ENCODE assay signal across 13 cellular contexts in genomic region chrX:110851780-110852179, GRCh38. TPM values are rescaled to one million over a fixed set of nuclear protein-coding genes. Genes with fewer than 3 reads are reported as not detected.
DNase-seq lines count a peak whose midpoint lies in the region; ATAC-seq and TF ChIP-seq lines count a peak whose summit lies in the region.
"Had no signal": no experiment of that assay in that cellular context is flagged by ENCODE, and none has a peak within 500 bp of the region (broad histone marks: within the 10 kb centered on the region; RNA-seq: fewer than 3 reads in every experiment).

No MANE protein-coding gene starts in this region.

- no peak overlapping the region for H3K27ac ChIP-seq in thyroid gland
- H3K27ac ChIP-seq: BLaER1 treated with 17β-estradiol and CSF1 and Interleukin-3, amounts not matched to agents 10 nM and 100 nM; prostate gland had no signal

- no peak overlapping the region for H3K27ac Mint-ChIP-seq in activated naive CD8-positive, alpha-beta T cell treated with anti-CD3 and anti-CD28 coated beads, Interleukin-2, amount 50 U/mL, for 24 hours

- no peaks in the 10 kb centered on the region for H3K36me3 Mint-ChIP-seq in activated naive CD8-positive, alpha-beta T cell treated with anti-CD3 and anti-CD28 coated beads, Interleukin-2, amount 50 U/mL, for 24 hours (ENCODE audit: low read depth)

- peak; percentile 48 for DNase-seq in ELF-1 (ENCODE audit: low read depth, low spot score)
- DNase-seq in SW480 (ENCODE audit: low spot score), result peak; percentile 2
- DNase-seq in islet precursor cell, result peak; percentile 80
- no peak for DNase-seq in thyroid gland
- DNase-seq in activated naive CD8-positive, alpha-beta T cell treated with anti-CD3 and anti-CD28 coated beads, Interleukin-2, amount 50 U/mL, for 24 hours, result no peak
- no peak for DNase-seq in DMS153 (lab: John Stamatoyannopoulos, UW)
- no peak for DNase-seq in SW 1271 (lab: John Stamatoyannopoulos, UW)
- DNase-seq: glutamatergic neuron had no signal

- WGBS in thyroid gland, 2 donors, result 75% methylated on average over 4 of the region's 4 CpGs; no CpG with 5 or more reads in 1 of the 2 donors

- TF ChIP-seq CTCF in thyroid gland (IDR thresholded peaks at IDR 0.05), result no peak

- intact Hi-C loops in thyroid gland (cut with DNase I), result loop anchor here (5.0 kb wide), 1 partner anchor 251 kb away; no protein-coding TSS in a partner anchor

- H3K9me3 ChIP-seq in thyroid gland, result no peaks in the 10 kb centered on the region
- H3K9me3 ChIP-seq: prostate gland had no signal

- H3K4me1 Mint-ChIP-seq in activated naive CD8-positive, alpha-beta T cell treated with anti-CD3 and anti-CD28 coated beads, Interleukin-2, amount 50 U/mL, for 24 hours, result no peaks in the 10 kb centered on the region
- H3K4me1 Mint-ChIP-seq: central memory CD8-positive, alpha-beta T cell had no signal

- no peaks in the 10 kb centered on the region for H3K9me3 Mint-ChIP-seq in activated naive CD8-positive, alpha-beta T cell treated with anti-CD3 and anti-CD28 coated beads, Interleukin-2, amount 50 U/mL, for 24 hours
- H3K9me3 Mint-ChIP-seq: central memory CD8-positive, alpha-beta T cell had no signal

- ATAC-seq in HG02798 (IDR thresholded peaks at IDR 0.05; ENCODE audit: poor library complexity, unreplicated experiment), result peak; percentile 48
- ATAC-seq in activated naive CD8-positive, alpha-beta T cell treated with anti-CD3 and anti-CD28 coated beads, Interleukin-2, amount 50 U/mL, for 24 hours, result no peak

- no peak for TF ChIP-seq POLR2A in thyroid gland (IDR thresholded peaks at IDR 0.05)

- no peaks in the 10 kb centered on the region for H3K36me3 ChIP-seq in thyroid gland
- H3K36me3 ChIP-seq: BLaER1 treated with 17β-estradiol and CSF1 and Interleukin-3, amounts not matched to agents 10 nM and 100 nM; prostate gland had no signal

- no peaks in the 10 kb centered on the region for H3K27me3 Mint-ChIP-seq in activated naive CD8-positive, alpha-beta T cell treated with anti-CD3 and anti-CD28 coated beads, Interleukin-2, amount 50 U/mL, for 24 hours

- H3K4me3 Mint-ChIP-seq in activated naive CD8-positive, alpha-beta T cell treated with anti-CD3 and anti-CD28 coated beads, Interleukin-2, amount 50 U/mL, for 24 hours, result no peak overlapping the region
- H3K4me3 Mint-ChIP-seq: central memory CD8-positive, alpha-beta T cell had no signal

- no peaks in the 10 kb centered on the region for H3K27me3 ChIP-seq in thyroid gland

- H3K4me3 ChIP-seq in thyroid gland (replicated peaks in 1 of 3), result no peak overlapping the region
- H3K4me3 ChIP-seq: BLaER1 treated with 17β-estradiol and CSF1 and Interleukin-3, amounts not matched to agents 10 nM and 100 nM; lung; prostate gland had no signal

- no peaks in the 10 kb centered on the region for H3K4me1 ChIP-seq in thyroid gland
- H3K4me1 ChIP-seq: BLaER1 treated with 17β-estradiol and CSF1 and Interleukin-3, amounts not matched to agents 10 nM and 100 nM; prostate gland had no signal

RNA-seq across cellular contexts. Expression of gene CHRDL1, which starts 56.2 kb away (rescaled TPM):
- total RNA-seq in thyroid gland, result 100 to 1,000 TPM in 1 of 4 donors, 10 to 100 TPM in 3; 23.6 to 140 (median 62.7) TPM

Comparison
In these comparisons a context has a peak if more than half of its experiments do, and no peak if none do; other contexts are left out.
1. DNase-seq: peak in ELF-1 (single experiment), SW480 (single experiment) and islet precursor cell (single experiment); none in thyroid gland (0 of 2), activated naive CD8-positive, alpha-beta T cell treated with anti-CD3 and anti-CD28 coated beads, Interleukin-2, amount 50 U/mL, for 24 hours (single experiment), DMS153 (single experiment) and SW 1271 (0 of 2).